In genomic region chr7:151726875-151727578, GRCh38 we compare ENCODE assay signal across 11 cellular contexts.
DNase-seq lines count a peak whose midpoint lies in the region; FAIRE-seq and TF ChIP-seq lines count a peak whose summit lies in the region.
"Had no signal": no experiment of that assay in that cellular context is flagged by ENCODE, and none has a peak within 500 bp of the region (broad histone marks: within the 10 kb centered on the region; RNA-seq: fewer than 3 reads in every experiment).

No MANE protein-coding gene starts in this region.

- H4K91ac ChIP-seq in neuronal stem cell (ENCODE audit: low read depth, low read length, poor library complexity): no peak overlapping the region

- no peak overlapping the region for H4K8ac ChIP-seq in neuronal stem cell (ENCODE audit: low read depth, low read length)

- no peaks in the 10 kb centered on the region for H3K36me3 ChIP-seq in NT2/D1 (ENCODE audit: insufficient read depth, insufficient read length, low read length)
- H3K36me3 ChIP-seq in endothelial cell of umbilical vein (ENCODE audit: control insufficient read depth in 2 of 2, extremely low read depth in 1 of 2, insufficient read depth in 2 of 2, low read length in 2 of 2): no peaks in the 10 kb centered on the region
- no peaks in the 10 kb centered on the region for H3K36me3 ChIP-seq in neuronal stem cell (replicated peaks in 1 of 2; ENCODE audit: control insufficient read depth in 2 of 2, insufficient read depth in 2 of 2, low read length in 2 of 2)

- H3K9me3 ChIP-seq in AG04450 (ENCODE audit: control insufficient read depth, insufficient read depth, low read length) (no peaks in the 10 kb centered on the region; the same call in 1 of the 2 replicates), NT2/D1 (ENCODE audit: insufficient read depth, low read length) (no peaks in the 10 kb centered on the region), endothelial cell of umbilical vein (replicated peaks; ENCODE audit: control insufficient read depth, insufficient read depth, low read length) (no peaks in the 10 kb centered on the region), neuronal stem cell (replicated peaks in 1 of 2; ENCODE audit: control insufficient read depth in 2 of 2, insufficient read depth in 1 of 2, low read depth in 1 of 2, low read length in 2 of 2) (no peaks in the 10 kb centered on the region)

- no peaks in the 10 kb centered on the region for H3K9me1 ChIP-seq in endothelial cell of umbilical vein (replicated peaks; ENCODE audit: control insufficient read depth, extremely low read depth, insufficient read depth, low read length)

- H2AK5ac ChIP-seq in neuronal stem cell (ENCODE audit: low read depth, low read length): peak overlapping the region; percentile 87

- H3K23ac ChIP-seq in neuronal stem cell (ENCODE audit: low read depth, low read length, poor library complexity): peak overlapping the region; percentile 67

- no peak overlapping the region for H2BK15ac ChIP-seq in neuronal stem cell (ENCODE audit: low read length)

- no peaks in the 10 kb centered on the region for H3K79me1 ChIP-seq in neuronal stem cell (ENCODE audit: low read depth, low read length)

- FAIRE-seq in endothelial cell of umbilical vein (lab: Jason Lieb, UNC): peak; percentile 43
- FAIRE-seq: frontal cortex, GM19239 had no signal

- POLR2A ChIA-PET in AG04450 (lab: Yijun Ruan, JAX) (interaction anchor here (1.2 kb wide), 2 partner anchors 9 to 127 kb away, joined by 3 to 8 read pairs; no protein-coding TSS in a partner anchor), endothelial cell of umbilical vein (lab: Charles Lee) (no interaction called here)

- DNase-seq in AG04450 (ENCODE audit: low read depth, low spot score): no peak
- no peak for DNase-seq in NT2/D1 (ENCODE audit: low read depth, low spot score)
- DNase-seq in endothelial cell of umbilical vein (ENCODE audit: low read depth, low spot score): no peak
- no peak for DNase-seq in neuronal stem cell (ENCODE audit: low spot score)
- no peak for DNase-seq in cerebellar cortex (ENCODE audit: low spot score)
- DNase-seq in amygdala (lab: John Stamatoyannopoulos, UW): no peak
- no peak for DNase-seq in activated CD4-positive, CD25-positive, alpha-beta regulatory T cell (lab: John Stamatoyannopoulos, UW)
- no peak for DNase-seq in nucleus accumbens (lab: John Stamatoyannopoulos, UW)

- H3K14ac ChIP-seq in neuronal stem cell (ENCODE audit: low read length): peak overlapping the region; percentile 92

- no CpG with 5 or more reads among the region's 18 CpGs for WGBS in neuronal stem cell (ENCODE audit: extremely low coverage in 2 of 2, insufficient read length in 2 of 2, insufficient replicate concordance in 1 of 2), 2 donors

- H2AFZ ChIP-seq in endothelial cell of umbilical vein (ENCODE audit: low read depth, low read length) (peak overlapping the region; percentile 16), neuronal stem cell (ENCODE audit: low read length) (no peak overlapping the region)
- H2AFZ ChIP-seq: GM23338 had no signal

- H2BK12ac ChIP-seq in neuronal stem cell (ENCODE audit: low read length): peak overlapping the region; percentile 87

- no peak overlapping the region for H3K4me3 ChIP-seq in AG04450 (ENCODE audit: low read depth, low read length)
- no peak overlapping the region for H3K4me3 ChIP-seq in NT2/D1 (ENCODE audit: insufficient read length, low read depth)
- no peak overlapping the region for H3K4me3 ChIP-seq in endothelial cell of umbilical vein (replicated peaks in 1 of 3; ENCODE audit: insufficient read depth in 1 of 3, low read depth in 1 of 3, low read length in 3 of 3)
- no peak overlapping the region for H3K4me3 ChIP-seq in neuronal stem cell (ENCODE audit: low read length in 2 of 2)
- H3K4me3 ChIP-seq: GM23338 had no signal

- H3K27me3 ChIP-seq in AG04450 (ENCODE audit: control insufficient read depth, insufficient read depth, low read length): no peaks in the 10 kb centered on the region
- H3K27me3 ChIP-seq in NT2/D1 (ENCODE audit: insufficient read depth, insufficient read length): no peaks in the 10 kb centered on the region
- no peaks in the 10 kb centered on the region for H3K27me3 ChIP-seq in endothelial cell of umbilical vein (ENCODE audit: control insufficient read depth in 2 of 2, insufficient read depth in 2 of 2, low read length in 2 of 2)
- H3K27me3 ChIP-seq in neuronal stem cell (ENCODE audit: control insufficient read depth in 3 of 3, insufficient read depth in 3 of 3, low read depth in 1 of 3, low read length in 3 of 3): no peaks in the 10 kb centered on the region

- intact Hi-C loops in endothelial cell of umbilical vein (cut with micrococcal nuclease): loop anchor here (1.0 to 5.0 kb wide), 3 partner anchors 9 to 40 kb away; no protein-coding TSS in a partner anchor

- no peak for TF ChIP-seq CTCF in AG04450 (IDR thresholded peaks at IDR 0.05; ENCODE audit: low read depth, low read length)
- no peak for TF ChIP-seq CTCF in endothelial cell of umbilical vein (IDR thresholded peaks at IDR 0.05; ENCODE audit: extremely low read depth in 1 of 2, insufficient read depth in 1 of 2, low read depth in 1 of 2, low read length in 2 of 2)

- no TSS peak for BruUV-seq in endothelial cell of umbilical vein (replicated peaks; lab: Mats Ljungman, UMichigan)

- CTCF ChIA-PET in AG04450 (lab: Charles Lee) (interaction anchor here (1.0 to 1.3 kb wide), 2 partner anchors 10 to 32 kb away, joined by 3 to 4 read pairs; no protein-coding TSS in a partner anchor), endothelial cell of umbilical vein (lab: Charles Lee) (interaction anchor here (0.7 to 2.0 kb wide), 6 partner anchors 9 to 280 kb away, joined by 3 to 8 read pairs (median 4); no protein-coding TSS in a partner anchor)

- H3K4me2 ChIP-seq in endothelial cell of umbilical vein (ENCODE audit: insufficient read depth, low read length): no peak overlapping the region
- no peak overlapping the region for H3K4me2 ChIP-seq in neuronal stem cell (ENCODE audit: insufficient read depth, low read length, poor library complexity, severe bottlenecking)
- H3K4me2 ChIP-seq: GM23338 had no signal

- H3K4me1 ChIP-seq in NT2/D1 (ENCODE audit: insufficient read depth, insufficient read length) (peaks cover 12% of the 10 kb centered on the region), endothelial cell of umbilical vein (ENCODE audit: control insufficient read depth, extremely low read depth, insufficient read depth, low read length) (peaks cover 11% of the 10 kb centered on the region), neuronal stem cell (ENCODE audit: control insufficient read depth in 2 of 2, insufficient read depth in 1 of 2, low read depth in 1 of 2, low read length in 2 of 2) (peaks cover 21 to 26% of the 10 kb centered on the region in 2 donors)

- no peaks in the 10 kb centered on the region for H4K20me1 ChIP-seq in endothelial cell of umbilical vein (replicated peaks; ENCODE audit: control insufficient read depth, extremely low read depth, insufficient read depth, low read length)

- TF ChIP-seq POLR2A in endothelial cell of umbilical vein (IDR thresholded peaks at IDR 0.05; ENCODE audit: low read depth, low read length): no peak

- peak overlapping the region; percentile 97 for H2BK120ac ChIP-seq in neuronal stem cell (ENCODE audit: low read depth, low read length)

- H3K27ac ChIP-seq in AG04450 (ENCODE audit: low read depth, low read length) (peak overlapping the region; percentile 80), endothelial cell of umbilical vein (ENCODE audit: insufficient read depth, low read depth, low read length) (peak overlapping the region; percentile 65), neuronal stem cell (replicated peaks; ENCODE audit: low read length) (no peak overlapping the region)

- dilution Hi-C loops in endothelial cell of umbilical vein (cut with MboI; ENCODE audit: extremely low pct_ligation_motif_present, low sequenced_read_pairs): no loop called here

- H3K79me2 ChIP-seq in endothelial cell of umbilical vein (ENCODE audit: control insufficient read depth, insufficient read depth, low read length): no peaks in the 10 kb centered on the region

- H3K9ac ChIP-seq in NT2/D1 (ENCODE audit: insufficient read length, low read depth) (peak overlapping the region; percentile 51), endothelial cell of umbilical vein (replicated peaks; ENCODE audit: extremely low read depth, insufficient read depth, low read length) (no peak overlapping the region), neuronal stem cell (ENCODE audit: low read depth, low read length, poor library complexity) (no peak overlapping the region)

- H2BK5ac ChIP-seq in neuronal stem cell (ENCODE audit: low read length): peak overlapping the region; percentile 84

- H3K4ac ChIP-seq in neuronal stem cell (ENCODE audit: low read length): peak overlapping the region; percentile 15

- H3K18ac ChIP-seq in neuronal stem cell (ENCODE audit: low read length): peak overlapping the region; percentile 97

TF ChIP-seq in endothelial cell of umbilical vein, 7 proteins besides CTCF, POLR2A, EP300 and RAD21:
- TF ChIP-seq GATA2 (IDR thresholded peaks at IDR 0.05; ENCODE audit: insufficient read depth, insufficient read length, low read depth, low read length) (no peak), EZH2 (IDR thresholded peaks at IDR 0.05; ENCODE audit: borderline replicate concordance, low read depth, low read length, severe bottlenecking) (no peak), JUN (IDR thresholded peaks at IDR 0.05; ENCODE audit: borderline replicate concordance, insufficient read depth, insufficient read length, low read depth) (no peak), FOS (IDR thresholded peaks at IDR 0.05; ENCODE audit: borderline replicate concordance, insufficient read depth, low read length) (no peak), MAX (IDR thresholded peaks at IDR 0.05; ENCODE audit: insufficient read depth, insufficient read length) (no peak), MYC (IDR thresholded peaks at IDR 0.05; ENCODE audit: low read depth, low read length) (no peak), POLR2AphosphoS5 (IDR thresholded peaks at IDR 0.05; ENCODE audit: insufficient read depth, low read depth, low read length) (no peak)
